ENCODE assay signal across 28 cellular contexts in the genomic region with DNA sequence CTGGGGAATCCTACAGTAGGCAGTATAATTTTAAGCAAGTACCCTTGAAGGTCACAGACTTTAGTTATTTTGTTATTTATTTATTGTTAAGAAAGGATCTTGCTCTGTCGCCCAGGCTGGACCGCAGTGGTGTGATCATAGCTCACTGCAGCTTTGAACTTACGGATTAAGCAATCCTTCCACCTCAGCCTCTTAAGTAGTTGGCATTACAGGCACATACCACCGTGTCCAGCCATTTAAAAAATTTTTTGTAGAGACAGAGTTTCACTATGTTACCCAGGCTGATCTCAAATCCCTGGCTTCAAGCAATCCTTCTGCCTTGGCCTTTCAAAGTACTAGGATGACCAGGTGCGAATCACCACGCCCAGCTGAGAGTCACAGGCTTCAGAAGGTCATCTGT.
"Had no signal": no experiment of that assay in that cellular context is flagged by ENCODE, and none has a peak within 500 bp of the region (broad histone marks: within the 10 kb centered on the region; RNA-seq: fewer than 3 reads in every experiment).

No MANE protein-coding gene starts in this region.

- H3K27me3 Mint-ChIP-seq: activated CD8-positive, alpha-beta T cell treated with anti-CD3 and anti-CD28 coated beads for 36 hours; activated naive CD8-positive, alpha-beta T cell treated with anti-CD3 and anti-CD28 coated beads, Interleukin-2, amount 10 ng/mL, durations not matched to agents 7 days and 5 days; IgD-negative memory B cell had no signal

- DNase-seq: activated CD4-positive, CD25-positive, alpha-beta regulatory T cell; activated CD8-positive, alpha-beta memory T cell treated with anti-CD3 and anti-CD28 coated beads, Interleukin-2, amount 50 U/mL, for 4 hours; activated CD8-positive, alpha-beta T cell treated with anti-CD3 and anti-CD28 coated beads for 36 hours; activated effector memory CD4-positive, alpha-beta T cell treated with Interleukin-2 at 50 U/mL for 16 hours; activated naive CD4-positive, alpha-beta T cell treated with Interleukin-2 at 50 U/mL for 16 hours; activated naive CD8-positive, alpha-beta T cell treated with anti-CD3 and anti-CD28 coated beads, Interleukin-2, amount 10 ng/mL, durations not matched to agents 7 days and 5 days; activated T-cell treated with anti-CD3 and anti-CD28 coated beads, Interleukin-2, amount 50 U/mL, for 1 hour; anterior cingulate cortex; cerebellar nuclear complex; NCI-H1092; NCI-H1417 treated with DMSO at 0.1 percent for 48 hours; NCI-H1694; NCI-H2029; NCI-H2107; NCI-H2171 treated with DMSO at 0.1 percent for 48 hours; NCI-H226; NCI-H526; NCI-H774; RPMI8226; SHP77; SW 1271; T-helper 2 cell; T1000 had no signal

- H3K4me3 ChIP-seq: adrenal gland, SJSA1 had no signal

- H3K9me3 ChIP-seq: adrenal gland, SJSA1 had no signal

- ATAC-seq: activated CD8-positive, alpha-beta T cell treated with anti-CD3 and anti-CD28 coated beads for 36 hours; SK-N-SH treated with all-trans-retinoic acid at 6 μM for 48 hours had no signal

- H3K4me1 ChIP-seq: adrenal gland, SJSA1 had no signal

- H3K27ac Mint-ChIP-seq: activated CD8-positive, alpha-beta T cell treated with anti-CD3 and anti-CD28 coated beads for 36 hours; activated naive CD8-positive, alpha-beta T cell treated with anti-CD3 and anti-CD28 coated beads, Interleukin-2, amount 10 ng/mL, durations not matched to agents 7 days and 5 days had no signal

- H3K27ac ChIP-seq: adrenal gland, KMS-11, SJSA1 had no signal

- H3K36me3 ChIP-seq: adrenal gland, SJSA1 had no signal

- H3K4me3 Mint-ChIP-seq: activated CD8-positive, alpha-beta T cell treated with anti-CD3 and anti-CD28 coated beads for 36 hours; activated naive CD8-positive, alpha-beta T cell treated with anti-CD3 and anti-CD28 coated beads, Interleukin-2, amount 10 ng/mL, durations not matched to agents 7 days and 5 days had no signal

- H3K27me3 ChIP-seq: adrenal gland, SJSA1 had no signal
